In genomic region chr3:106848099-106848498, GRCh38 we compare ENCODE assay signal across 29 cellular contexts.
"Had no signal": no experiment of that assay in that cellular context is flagged by ENCODE, and none has a peak within 500 bp of the region (broad histone marks: within the 10 kb centered on the region; RNA-seq: fewer than 3 reads in every experiment).

No MANE protein-coding gene starts in this region.

- H3K36me3 ChIP-seq: adrenal gland, ascending aorta, brain microvascular endothelial cell, colonic mucosa, esophagus muscularis mucosa, gastrocnemius medialis, heart left ventricle had no signal

- H3K27me3 ChIP-seq: adrenal gland, ascending aorta, brain microvascular endothelial cell, colonic mucosa, esophagus muscularis mucosa, foreskin keratinocyte, gastrocnemius medialis, heart left ventricle had no signal

- H3K27ac ChIP-seq: adrenal gland, ascending aorta, brain microvascular endothelial cell, colonic mucosa, esophagus muscularis mucosa, foreskin keratinocyte, gastrocnemius medialis, heart left ventricle had no signal

- DNase-seq: activated CD4-positive, alpha-beta memory T cell treated with anti-CD3 and anti-CD28 coated beads for 36 hours; activated CD4-positive, alpha-beta T cell treated with anti-CD3 and anti-CD28 coated beads for 36 hours; activated CD4-positive, alpha-beta T cell treated with anti-CD3 and anti-CD28 coated beads, Interleukin-2, amount 10 ng/mL, durations not matched to agents 24 days and 14 days; activated CD4-positive, CD25-positive, alpha-beta regulatory T cell; activated CD4-positive, CD25-positive, alpha-beta regulatory T cell treated with anti-CD3 and anti-CD28 coated beads, Interleukin-2, amount 50 U/mL, for 72 hours; activated CD8-positive, alpha-beta memory T cell treated with anti-CD3 and anti-CD28 coated beads, Interleukin-2, amount 10 ng/mL, durations not matched to agents 7 days and 5 days; activated CD8-positive, alpha-beta memory T cell treated with anti-CD3 and anti-CD28 coated beads, Interleukin-2, amount 50 U/mL, for 4 hours; activated CD8-positive, alpha-beta T cell treated with anti-CD3 and anti-CD28 coated beads, Interleukin-2, amount 10 ng/mL, durations not matched to agents 7 days and 5 days; activated effector memory CD4-positive, alpha-beta T cell treated with anti-CD3 and anti-CD28 coated beads, Interleukin-2, amount 50 U/mL, for 16 hours; activated naive CD4-positive, alpha-beta T cell treated with anti-CD3 and anti-CD28 coated beads for 36 hours; activated naive CD8-positive, alpha-beta T cell treated with anti-CD3 and anti-CD28 coated beads for 36 hours; activated naive CD8-positive, alpha-beta T cell treated with anti-CD3 and anti-CD28 coated beads, Interleukin-2, amount 50 U/mL, for 24 hours; activated T-cell treated with anti-CD3 and anti-CD28 coated beads, Interleukin-2, amount 50 U/mL, for 1 hour; activated T-cell treated with anti-CD3 and anti-CD28 coated beads, Interleukin-2, amount 50 U/mL, for 48 hours; adrenal gland; brain microvascular endothelial cell; colonic mucosa; effector CD8-positive, alpha-beta T cell; endodermal cell; erythroblast; foreskin keratinocyte; gastrocnemius medialis; glutamatergic neuron; heart left ventricle; T-helper 1 cell; T-helper 17 cell; T1000 had no signal

- H3K9me3 ChIP-seq: adrenal gland, ascending aorta, colonic mucosa, esophagus muscularis mucosa, gastrocnemius medialis, heart left ventricle had no signal

- H3K4me3 ChIP-seq: adrenal gland, ascending aorta, colonic mucosa, esophagus muscularis mucosa, gastrocnemius medialis, heart left ventricle had no signal

- ATAC-seq: activated CD4-positive, alpha-beta T cell treated with anti-CD3 and anti-CD28 coated beads for 36 hours; activated CD8-positive, alpha-beta memory T cell treated with anti-CD3 and anti-CD28 coated beads, Interleukin-2, amount 10 ng/mL, durations not matched to agents 7 days and 5 days; activated CD8-positive, alpha-beta T cell treated with anti-CD3 and anti-CD28 coated beads, Interleukin-2, amount 10 ng/mL, durations not matched to agents 7 days and 5 days; activated naive CD8-positive, alpha-beta T cell treated with anti-CD3 and anti-CD28 coated beads, Interleukin-2, amount 50 U/mL, for 24 hours; foreskin keratinocyte; heart left ventricle; T-helper 17 cell had no signal

- H3K4me1 ChIP-seq: adrenal gland, ascending aorta, colonic mucosa, esophagus muscularis mucosa, foreskin keratinocyte, gastrocnemius medialis had no signal
